In genomic region chr19:44356383-44357111, GRCh38 we compare ENCODE assay signal across 1 cellular context.
TF ChIP-seq lines count a peak whose summit lies in the region.

Gene ZNF112, minus strand, starts transcription at chr19:44356680. Its CDS starts 16,141 bp downstream, at chr19:44340539.

TF ChIP-seq in HepG2, 621 proteins besides CTCF, POLR2A, EP300 and RAD21 (continued from another document and continues in another):
- TF ChIP-seq PLSCR1 (CRISPR knock-in tag; IDR thresholded peaks at IDR 0.05; ENCODE audit: borderline replicate concordance) (no peak), ZNF350 (CRISPR knock-in tag; IDR thresholded peaks at IDR 0.05; ENCODE audit: borderline replicate concordance, low read depth) (peak; percentile 56; the same call in 1 of the 2 replicates), EED (CRISPR knock-in tag; IDR thresholded peaks at IDR 0.05) (no peak), TERF1 (CRISPR knock-in tag; IDR thresholded peaks at IDR 0.05) (no peak), HMGA1 (CRISPR knock-in tag; conservative IDR thresholded peaks at IDR 0.05) (no peak), ZNF784 (CRISPR knock-in tag; IDR thresholded peaks at IDR 0.05; ENCODE audit: borderline replicate concordance) (no peak), PHF5A (CRISPR knock-in tag; IDR thresholded peaks at IDR 0.05; ENCODE audit: low read depth, unreplicated experiment) (no peak), ZNF597 (CRISPR knock-in tag; IDR thresholded peaks at IDR 0.05) (0 out of 2 replicates have a peak, but pooled peaks have one; percentile 17), ZNF75D (CRISPR knock-in tag; IDR thresholded peaks at IDR 0.05; ENCODE audit: borderline replicate concordance) (no peak), FOXO4 (CRISPR knock-in tag; conservative IDR thresholded peaks at IDR 0.05) (0 out of 2 replicates have a peak, but pooled peaks have one; percentile 60), ZNF546 (CRISPR knock-in tag; conservative IDR thresholded peaks at IDR 0.05) (no peak), ZNF687 (CRISPR knock-in tag; IDR thresholded peaks at IDR 0.05) (peak; percentile 64), TEF (CRISPR knock-in tag; IDR thresholded peaks at IDR 0.05) (no peak), ZFP41 (CRISPR knock-in tag; IDR thresholded peaks at IDR 0.05; ENCODE audit: borderline replicate concordance) (no peak), MIER2 (CRISPR knock-in tag; IDR thresholded peaks at IDR 0.05) (0 out of 2 replicates have a peak, but pooled peaks have one; percentile 17), ZBTB4 (CRISPR knock-in tag; IDR thresholded peaks at IDR 0.05; ENCODE audit: borderline replicate concordance) (no peak), IRF2 (CRISPR knock-in tag; IDR thresholded peaks at IDR 0.05) (peak; percentile 97), ZBTB10 (CRISPR knock-in tag; IDR thresholded peaks at IDR 0.05; ENCODE audit: borderline replicate concordance) (no peak), ZNF430 (CRISPR knock-in tag; IDR thresholded peaks at IDR 0.05) (peak; percentile 59; the same call in 1 of the 2 replicates), CENPX (CRISPR knock-in tag; IDR thresholded peaks at IDR 0.05) (no peak), ZNF501 (CRISPR knock-in tag; IDR thresholded peaks at IDR 0.05) (peak; percentile 55; the same call in 1 of the 2 replicates), ZNF264 (CRISPR knock-in tag; IDR thresholded peaks at IDR 0.05) (no peak), ZMAT3 (CRISPR knock-in tag; conservative IDR thresholded peaks at IDR 0.05) (no peak), HHEX (CRISPR knock-in tag; IDR thresholded peaks at IDR 0.05) (no peak), SP5 (CRISPR knock-in tag; IDR thresholded peaks at IDR 0.05; ENCODE audit: borderline replicate concordance, low read depth) (no peak), ZNF275 (CRISPR knock-in tag; IDR thresholded peaks at IDR 0.05; ENCODE audit: borderline replicate concordance) (no peak), AKAP8 (CRISPR knock-in tag; IDR thresholded peaks at IDR 0.05) (no peak), ZNF550 (CRISPR knock-in tag; IDR thresholded peaks at IDR 0.05; ENCODE audit: borderline replicate concordance) (no peak), ATAD3A (CRISPR knock-in tag; IDR thresholded peaks at IDR 0.05) (no peak), ZNF574 (CRISPR knock-in tag; IDR thresholded peaks at IDR 0.05) (peak; percentile 98), ZNF333 (CRISPR knock-in tag; IDR thresholded peaks at IDR 0.05; ENCODE audit: borderline replicate concordance) (no peak), YEATS2 (CRISPR knock-in tag; IDR thresholded peaks at IDR 0.05; ENCODE audit: borderline replicate concordance) (peak; percentile 82), GFI1 (CRISPR knock-in tag; IDR thresholded peaks at IDR 0.05; ENCODE audit: borderline replicate concordance) (peak; percentile 32; the same call in 1 of the 2 replicates), ZFAT (CRISPR knock-in tag; conservative IDR thresholded peaks at IDR 0.05) (no peak), ZNF792 (CRISPR knock-in tag; IDR thresholded peaks at IDR 0.05) (no peak), ARID2 (CRISPR knock-in tag; IDR thresholded peaks at IDR 0.05; ENCODE audit: borderline replicate concordance) (no peak), ZFP82 (CRISPR knock-in tag; IDR thresholded peaks at IDR 0.05; ENCODE audit: borderline replicate concordance) (no peak), ZNF572 (CRISPR knock-in tag; IDR thresholded peaks at IDR 0.05) (no peak), ZFP36L2 (CRISPR knock-in tag; IDR thresholded peaks at IDR 0.05) (no peak)
